ENCODE assay signal across 1 cellular context in genomic region chr3:158430448-158430847, GRCh38.
TF ChIP-seq lines count a peak whose summit lies in the region.

No MANE protein-coding gene starts in this region.

TF ChIP-seq in SK-N-SH treated with all-trans-retinoic acid at 6 μM for 48 hours, 23 proteins besides CTCF, POLR2A, EP300 and RAD21 (continued from another document):
- no peak for TF ChIP-seq CREB5 (CRISPR knock-in tag; IDR thresholded peaks at IDR 0.05; ENCODE audit: low read depth)
- no peak for TF ChIP-seq TCF4 (CRISPR knock-in tag; IDR thresholded peaks at IDR 0.05; ENCODE audit: borderline replicate concordance)
- TF ChIP-seq PATZ1 (CRISPR knock-in tag; IDR thresholded peaks at IDR 0.05; ENCODE audit: borderline replicate concordance), result no peak
